In the genomic region with DNA sequence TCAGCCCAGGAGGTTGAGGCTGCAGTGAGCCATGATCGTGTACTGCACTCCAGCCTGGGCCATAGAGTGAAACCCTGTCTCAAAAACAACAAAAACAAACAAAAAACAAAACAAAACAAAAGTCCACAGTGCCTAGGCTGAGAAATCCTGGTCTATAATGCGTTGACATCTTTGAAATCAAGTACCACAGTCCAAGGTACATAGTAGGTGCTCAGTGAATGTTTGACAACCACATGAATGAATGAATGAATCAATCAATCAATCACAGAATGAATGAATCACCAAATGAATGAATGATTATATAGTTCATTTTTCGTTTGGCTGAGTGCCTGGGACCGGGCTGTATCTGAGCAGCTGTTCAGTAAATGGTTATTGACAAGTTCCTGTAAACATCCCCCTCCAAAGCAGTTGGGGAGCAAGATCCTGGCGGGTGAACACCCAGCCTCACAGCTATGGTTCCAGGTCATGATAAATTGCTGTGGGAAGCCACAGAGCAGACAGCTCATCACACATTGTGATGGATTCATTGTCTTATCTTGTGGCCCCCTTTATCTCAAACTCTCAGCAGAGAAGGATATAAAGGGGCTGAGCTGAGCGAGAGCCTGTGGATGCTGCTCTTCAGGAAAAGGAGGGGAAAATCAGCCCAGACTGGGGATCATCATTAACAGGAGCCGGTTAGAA, we compare ENCODE assay signal across 1 cellular context.
TF ChIP-seq lines count a peak whose summit lies in the region.

No MANE protein-coding gene starts in this region.

TF ChIP-seq in HepG2, 621 proteins besides CTCF, POLR2A, EP300 and RAD21:
- TF ChIP-seq, protein P1, sequence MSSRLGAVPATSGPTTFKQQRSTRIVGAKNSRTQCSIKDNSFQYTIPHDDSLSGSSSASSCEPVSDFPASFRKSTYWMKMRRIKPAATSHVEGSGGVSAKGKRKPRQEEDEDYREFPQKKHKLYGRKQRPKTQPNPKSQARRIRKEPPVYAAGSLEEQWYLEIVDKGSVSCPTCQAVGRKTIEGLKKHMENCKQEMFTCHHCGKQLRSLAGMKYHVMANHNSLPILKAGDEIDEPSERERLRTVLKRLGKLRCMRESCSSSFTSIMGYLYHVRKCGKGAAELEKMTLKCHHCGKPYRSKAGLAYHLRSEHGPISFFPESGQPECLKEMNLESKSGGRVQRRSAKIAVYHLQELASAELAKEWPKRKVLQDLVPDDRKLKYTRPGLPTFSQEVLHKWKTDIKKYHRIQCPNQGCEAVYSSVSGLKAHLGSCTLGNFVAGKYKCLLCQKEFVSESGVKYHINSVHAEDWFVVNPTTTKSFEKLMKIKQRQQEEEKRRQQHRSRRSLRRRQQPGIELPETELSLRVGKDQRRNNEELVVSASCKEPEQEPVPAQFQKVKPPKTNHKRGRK (CRISPR knock-in tag; IDR thresholded peaks at IDR 0.05): no peak
- 0 out of 2 replicates have a peak, but pooled peaks have one; percentile 43 for TF ChIP-seq ZKSCAN1 (IDR thresholded peaks at IDR 0.05; ENCODE audit: low read length)
- peak; percentile 85 for TF ChIP-seq ZNF24 (IDR thresholded peaks at IDR 0.05)
- no peak for TF ChIP-seq CHD4 (IDR thresholded peaks at IDR 0.05; ENCODE audit: borderline replicate concordance, low read length)
- TF ChIP-seq, protein P2, sequence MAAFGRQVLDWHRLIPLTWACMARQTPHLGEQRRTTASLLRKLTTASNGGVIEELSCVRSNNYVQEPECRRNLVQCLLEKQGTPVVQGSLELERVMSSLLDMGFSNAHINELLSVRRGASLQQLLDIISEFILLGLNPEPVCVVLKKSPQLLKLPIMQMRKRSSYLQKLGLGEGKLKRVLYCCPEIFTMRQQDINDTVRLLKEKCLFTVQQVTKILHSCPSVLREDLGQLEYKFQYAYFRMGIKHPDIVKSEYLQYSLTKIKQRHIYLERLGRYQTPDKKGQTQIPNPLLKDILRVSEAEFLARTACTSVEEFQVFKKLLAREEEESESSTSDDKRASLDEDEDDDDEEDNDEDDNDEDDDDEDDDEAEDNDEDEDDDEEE (CRISPR knock-in tag; IDR thresholded peaks at IDR 0.05): no peak
